ENCODE assay signal across 19 cellular contexts in genomic region chr18:59040770-59041148, GRCh38.
DNase-seq lines count a peak whose midpoint lies in the region; ATAC-seq and TF ChIP-seq lines count a peak whose summit lies in the region.
"Had no signal": no experiment of that assay in that cellular context is flagged by ENCODE, and none has a peak within 500 bp of the region (broad histone marks: within the 10 kb centered on the region; RNA-seq: fewer than 3 reads in every experiment).

No MANE protein-coding gene starts in this region.

- no peak overlapping the region for H3K4me3 Mint-ChIP-seq in natural killer cell treated with Interleukin-12 subunit alpha and Interleukin-12 subunit beta and Interleukin-15 and Interleukin-18, amount 100 ng/mL, for 72 hours
- H3K4me3 Mint-ChIP-seq in natural killer cell: no peak overlapping the region
- H3K4me3 Mint-ChIP-seq in endodermal cell: no peak overlapping the region
- H3K4me3 Mint-ChIP-seq: CD4-positive, alpha-beta T cell; H9 had no signal

- H3K4ac ChIP-seq in neuronal stem cell (ENCODE audit: low read length): no peak overlapping the region

- no peak overlapping the region for H3K23ac ChIP-seq in neuronal stem cell (ENCODE audit: low read depth, low read length, poor library complexity)

- peak overlapping the region; percentile 78 for H2AK5ac ChIP-seq in neuronal stem cell (ENCODE audit: low read depth, low read length)

- no peaks in the 10 kb centered on the region for H3K79me1 ChIP-seq in neuronal stem cell (ENCODE audit: low read depth, low read length)

- H3K27ac ChIP-seq in endodermal cell (ENCODE audit: low read depth, low read length) (no peak overlapping the region), neuronal stem cell (replicated peaks; ENCODE audit: low read length) (no peak overlapping the region), WERI-Rb-1 (no peak overlapping the region)
- H3K27ac ChIP-seq: A549, HL-60, KMS-11 had no signal

- no peak overlapping the region for H2BK12ac ChIP-seq in neuronal stem cell (ENCODE audit: low read length)

- peak; percentile 27 to 50 for ATAC-seq in natural killer cell treated with Interleukin-12 subunit alpha and Interleukin-12 subunit beta and Interleukin-15 and Interleukin-18, amount 100 ng/mL, for 72 hours
- ATAC-seq in natural killer cell (no peak), HG03457 (IDR thresholded peaks at IDR 0.05; ENCODE audit: unreplicated experiment) (no peak)
- ATAC-seq: A549, PC-3 had no signal

- H3K4me1 ChIP-seq in endodermal cell (ENCODE audit: control insufficient read depth, insufficient read depth, low read length) (no peaks in the 10 kb centered on the region), neuronal stem cell (ENCODE audit: control insufficient read depth in 2 of 2, insufficient read depth in 1 of 2, low read depth in 1 of 2, low read length in 2 of 2) (no peaks in the 10 kb centered on the region)
- H3K4me1 ChIP-seq: A549, Caco-2 had no signal

- H3K18ac ChIP-seq in neuronal stem cell (ENCODE audit: low read length): peak overlapping the region; percentile 42

- DNase-seq in natural killer cell treated with Interleukin-12 subunit alpha and Interleukin-12 subunit beta and Interleukin-15 and Interleukin-18, amount 100 ng/mL, for 72 hours (ENCODE audit: low spot score): no peak
- DNase-seq in natural killer cell (no peak), endodermal cell (peak; percentile 46), neuronal stem cell (ENCODE audit: low spot score) (no peak), WERI-Rb-1 (no peak)
- no peak for DNase-seq in effector CD8-positive, alpha-beta T cell (lab: John Stamatoyannopoulos, UW)
- DNase-seq: Caco-2; CD4-positive, alpha-beta T cell; H9; NCI-H1417 treated with DMSO at 0.1 percent for 48 hours; NCI-H187 treated with DMSO at 0.1 percent for 48 hours; NCI-H226; NCI-H524; PC-3; RPMI8226 had no signal

- H3K9me3 ChIP-seq in endodermal cell (ENCODE audit: control insufficient read depth, low read length) (no peaks in the 10 kb centered on the region), neuronal stem cell (replicated peaks in 1 of 2; ENCODE audit: control insufficient read depth in 2 of 2, insufficient read depth in 1 of 2, low read depth in 1 of 2, low read length in 2 of 2) (no peaks in the 10 kb centered on the region), WERI-Rb-1 (ENCODE audit: severe bottlenecking) (no peaks in the 10 kb centered on the region)
- H3K9me3 ChIP-seq: A549, Caco-2 had no signal

- H3K27ac Mint-ChIP-seq in natural killer cell treated with Interleukin-12 subunit alpha and Interleukin-12 subunit beta and Interleukin-15 and Interleukin-18, amount 100 ng/mL, for 72 hours: no peak overlapping the region
- H3K27ac Mint-ChIP-seq in natural killer cell: no peak overlapping the region
- H3K27ac Mint-ChIP-seq in endodermal cell: no peak overlapping the region
- H3K27ac Mint-ChIP-seq: CD4-positive, alpha-beta T cell; H9 had no signal

- no peaks in the 10 kb centered on the region for H3K9me3 Mint-ChIP-seq in natural killer cell treated with Interleukin-12 subunit alpha and Interleukin-12 subunit beta and Interleukin-15 and Interleukin-18, amount 100 ng/mL, for 72 hours
- no peaks in the 10 kb centered on the region for H3K9me3 Mint-ChIP-seq in natural killer cell
- H3K9me3 Mint-ChIP-seq in endodermal cell: no peaks in the 10 kb centered on the region
- H3K9me3 Mint-ChIP-seq: CD4-positive, alpha-beta T cell; H9 had no signal

- no peak overlapping the region for H4K91ac ChIP-seq in neuronal stem cell (ENCODE audit: low read depth, low read length, poor library complexity)

- no peaks in the 10 kb centered on the region for H3K36me3 Mint-ChIP-seq in natural killer cell treated with Interleukin-12 subunit alpha and Interleukin-12 subunit beta and Interleukin-15 and Interleukin-18, amount 100 ng/mL, for 72 hours
- no peaks in the 10 kb centered on the region for H3K36me3 Mint-ChIP-seq in natural killer cell
- H3K36me3 Mint-ChIP-seq in endodermal cell (ENCODE audit: low read depth): no peaks in the 10 kb centered on the region

- H3K27me3 Mint-ChIP-seq in natural killer cell treated with Interleukin-12 subunit alpha and Interleukin-12 subunit beta and Interleukin-15 and Interleukin-18, amount 100 ng/mL, for 72 hours: peaks cover under 1 to 5% of the 10 kb centered on the region in 2 donors
- H3K27me3 Mint-ChIP-seq in natural killer cell (ENCODE audit: low read depth in 2 of 2) (peaks cover 0 to 4% of the 10 kb centered on the region in 2 donors), endodermal cell (ENCODE audit: insufficient read depth) (no peaks in the 10 kb centered on the region)

- H3K4me2 ChIP-seq in neuronal stem cell (ENCODE audit: insufficient read depth, low read length, poor library complexity, severe bottlenecking): no peak overlapping the region
- H3K4me2 ChIP-seq: A549, KMS-11 had no signal

- H3K4me3 ChIP-seq in endodermal cell (ENCODE audit: low read length): no peak overlapping the region
- H3K4me3 ChIP-seq in neuronal stem cell (ENCODE audit: low read length in 2 of 2): no peak overlapping the region
- no peak overlapping the region for H3K4me3 ChIP-seq in WERI-Rb-1 (ENCODE audit: low read depth, low read length)
- H3K4me3 ChIP-seq: A549 had no signal

- H2AFZ ChIP-seq in neuronal stem cell (ENCODE audit: low read length): no peak overlapping the region

- no peaks in the 10 kb centered on the region for H3K27me3 ChIP-seq in endodermal cell (ENCODE audit: control insufficient read depth, insufficient read depth, low read length, poor library complexity, severe bottlenecking)
- H3K27me3 ChIP-seq in neuronal stem cell (ENCODE audit: control insufficient read depth in 3 of 3, insufficient read depth in 3 of 3, low read depth in 1 of 3, low read length in 3 of 3): peaks cover 0 to 15% (median 0%) of the 10 kb centered on the region in 3 experiments
- no peaks in the 10 kb centered on the region for H3K27me3 ChIP-seq in WERI-Rb-1 (ENCODE audit: insufficient read depth, low read depth, severe bottlenecking)

- no peak overlapping the region for H4K8ac ChIP-seq in neuronal stem cell (ENCODE audit: low read depth, low read length)

- 88% methylated on average over 5 to 8 of the region's 8 CpGs for WGBS in endodermal cell (ENCODE audit: insufficient coverage in 1 of 2, insufficient read length in 1 of 2), 2 experiments
- no CpG with 5 or more reads among the region's 8 CpGs for WGBS in neuronal stem cell (ENCODE audit: extremely low coverage in 2 of 2, insufficient read length in 2 of 2, insufficient replicate concordance in 1 of 2), 2 donors

- intact Hi-C loops in natural killer cell (cut with micrococcal nuclease): no loop called here

- H3K36me3 ChIP-seq in endodermal cell (ENCODE audit: control insufficient read depth, insufficient read depth, low read length) (no peaks in the 10 kb centered on the region), neuronal stem cell (replicated peaks in 1 of 2; ENCODE audit: control insufficient read depth in 2 of 2, insufficient read depth in 2 of 2, low read length in 2 of 2) (no peaks in the 10 kb centered on the region), WERI-Rb-1 (no peaks in the 10 kb centered on the region)

- peak overlapping the region; percentile 70 for H2BK15ac ChIP-seq in neuronal stem cell (ENCODE audit: low read length)

- H2BK120ac ChIP-seq in neuronal stem cell (ENCODE audit: low read depth, low read length): no peak overlapping the region

- no peak overlapping the region for H3K9ac ChIP-seq in endodermal cell (ENCODE audit: extremely low read depth, low read length, poor library complexity, severe bottlenecking)
- H3K9ac ChIP-seq in neuronal stem cell (ENCODE audit: low read depth, low read length, poor library complexity): no peak overlapping the region
- H3K9ac ChIP-seq: KMS-11 had no signal

- H3K4me1 Mint-ChIP-seq in natural killer cell treated with Interleukin-12 subunit alpha and Interleukin-12 subunit beta and Interleukin-15 and Interleukin-18, amount 100 ng/mL, for 72 hours (ENCODE audit: low read depth in 2 of 2): peaks cover 0 to 5% of the 10 kb centered on the region in 2 donors
- H3K4me1 Mint-ChIP-seq in natural killer cell (no peaks in the 10 kb centered on the region), endodermal cell (no peaks in the 10 kb centered on the region)

- no peak overlapping the region for H2BK5ac ChIP-seq in neuronal stem cell (ENCODE audit: low read length)

- no peak overlapping the region for H3K14ac ChIP-seq in neuronal stem cell (ENCODE audit: low read length)

- no peak for TF ChIP-seq CTCF in natural killer cell (IDR thresholded peaks at IDR 0.05)
- no peak for TF ChIP-seq CTCF in endodermal cell (conservative IDR thresholded peaks at IDR 0.05)
- TF ChIP-seq CTCF in WERI-Rb-1 (IDR thresholded peaks at IDR 0.05; ENCODE audit: low read depth, low read length): no peak

Comparison
In these comparisons a context has a peak if more than half of its experiments do, and no peak if none do; other contexts are left out.
1. ATAC-seq: peak in natural killer cell treated with Interleukin-12 subunit alpha and Interleukin-12 subunit beta and Interleukin-15 and Interleukin-18, amount 100 ng/mL, for 72 hours (2 of 2); none in natural killer cell (0 of 3) and HG03457 (single experiment).